18 cellular contexts compared by ENCODE assay signal in the genomic region with DNA sequence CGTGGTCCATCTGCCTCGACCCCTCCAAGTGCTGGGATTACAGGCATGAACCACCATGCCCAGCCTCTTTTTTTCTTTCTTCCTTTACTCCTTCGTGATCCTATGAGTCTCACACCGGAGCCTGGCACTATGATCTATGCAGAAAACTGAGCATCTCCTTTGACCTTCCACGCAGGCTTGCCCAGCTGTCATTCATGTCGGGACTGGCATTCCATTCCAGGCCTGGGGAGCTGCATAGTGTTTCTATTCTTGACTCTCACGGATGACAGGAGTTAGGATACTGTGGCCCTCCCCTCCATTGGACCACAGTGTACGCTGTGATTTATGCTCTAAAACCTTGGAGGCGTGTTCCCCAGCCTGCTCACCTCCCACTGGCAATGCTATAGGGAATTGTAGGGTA.
"Had no signal": no experiment of that assay in that cellular context is flagged by ENCODE, and none has a peak within 500 bp of the region (broad histone marks: within the 10 kb centered on the region; RNA-seq: fewer than 3 reads in every experiment).

No MANE protein-coding gene starts in this region.

- H2AFZ ChIP-seq: parathyroid adenoma had no signal

- H3K27me3 ChIP-seq: uterus had no signal

- FAIRE-seq: bronchial epithelial cell, endothelial cell of umbilical vein, TTC549 had no signal

- ATAC-seq: activated CD4-positive, alpha-beta T cell treated with anti-CD3 and anti-CD28 coated beads for 36 hours; activated CD8-positive, alpha-beta T cell treated with anti-CD3 and anti-CD28 coated beads for 36 hours; naive thymus-derived CD8-positive, alpha-beta T cell; WTC11 had no signal

- H3K27ac Mint-ChIP-seq: activated CD4-positive, alpha-beta T cell treated with anti-CD3 and anti-CD28 coated beads for 36 hours; activated CD8-positive, alpha-beta T cell treated with anti-CD3 and anti-CD28 coated beads for 36 hours; activated naive CD8-positive, alpha-beta T cell; dendritic cell treated with granulocyte-macrophage colony-stimulating factor and Interleukin-4, amounts not matched to agents 40 ng/mL and 50 ng/mL, for 4 days; immature natural killer cell; naive thymus-derived CD8-positive, alpha-beta T cell; T-helper 2 cell treated with Interferon-gamma antibody and Interleukin-4, amounts not matched to agents 5 μg/mL and 100 μg/mL, for 36 hours; WTC11 had no signal

- H3K4me3 Mint-ChIP-seq: activated CD4-positive, alpha-beta T cell treated with anti-CD3 and anti-CD28 coated beads for 36 hours; activated CD8-positive, alpha-beta T cell treated with anti-CD3 and anti-CD28 coated beads for 36 hours; activated naive CD8-positive, alpha-beta T cell; dendritic cell treated with granulocyte-macrophage colony-stimulating factor and Interleukin-4, amounts not matched to agents 40 ng/mL and 50 ng/mL, for 4 days; immature natural killer cell; naive thymus-derived CD8-positive, alpha-beta T cell; T-helper 2 cell treated with Interferon-gamma antibody and Interleukin-4, amounts not matched to agents 5 μg/mL and 100 μg/mL, for 36 hours; WTC11 had no signal

- H3K4me2 ChIP-seq: SK-N-SH had no signal

- H3K36me3 ChIP-seq: thoracic aorta, uterus had no signal

- H3K79me2 ChIP-seq: parathyroid adenoma had no signal

- H3K4me1 Mint-ChIP-seq: activated CD4-positive, alpha-beta T cell treated with anti-CD3 and anti-CD28 coated beads for 36 hours; immature natural killer cell; naive thymus-derived CD8-positive, alpha-beta T cell; WTC11 had no signal

- H3K27ac ChIP-seq: parathyroid adenoma, thoracic aorta, uterus had no signal

- H3K27me3 Mint-ChIP-seq: dendritic cell treated with granulocyte-macrophage colony-stimulating factor and Interleukin-4, amounts not matched to agents 40 ng/mL and 50 ng/mL, for 4 days had no signal

- H3K4me3 ChIP-seq: thoracic aorta, uterus had no signal

- H3K4me1 ChIP-seq: parathyroid adenoma, uterus had no signal

- H3K9me3 ChIP-seq: SK-N-SH, thoracic aorta, uterus had no signal

- DNase-seq: activated CD4-positive, alpha-beta T cell treated with anti-CD3 and anti-CD28 coated beads for 36 hours; activated CD8-positive, alpha-beta T cell treated with anti-CD3 and anti-CD28 coated beads for 36 hours; cerebellar nuclear complex; effector CD8-positive, alpha-beta T cell; immature natural killer cell; mesendoderm; SK-N-SH had no signal

- H3K36me3 Mint-ChIP-seq: activated naive CD8-positive, alpha-beta T cell had no signal

- H3K9ac ChIP-seq: parathyroid adenoma, SK-N-SH had no signal
